ENCODE assay signal across 8 cellular contexts in genomic region chr16:79770244-79771064, GRCh38.
DNase-seq lines count a peak whose midpoint lies in the region; ATAC-seq and TF ChIP-seq lines count a peak whose summit lies in the region.

No MANE protein-coding gene starts in this region.

- H3K36me3 ChIP-seq in body of pancreas (replicated peaks in 1 of 2; ENCODE audit: insufficient read depth in 1 of 2, low read depth in 2 of 2), result no peaks in the 10 kb centered on the region
- no peaks in the 10 kb centered on the region for H3K36me3 ChIP-seq in rectal smooth muscle tissue (ENCODE audit: control insufficient read depth, insufficient read depth, low read length)
- no peaks in the 10 kb centered on the region for H3K36me3 ChIP-seq in vagina

- no peaks in the 10 kb centered on the region for H3K9me3 ChIP-seq in body of pancreas
- H3K9me3 ChIP-seq in vagina, result no peaks in the 10 kb centered on the region

- peak overlapping the region; percentile 53 to 73 (median 65) for H3K27ac ChIP-seq in body of pancreas
- H3K27ac ChIP-seq in rectal smooth muscle tissue (ENCODE audit: low read depth, low read length), result peak overlapping the region; percentile 77
- peak overlapping the region; percentile 78 for H3K27ac ChIP-seq in vagina

- TF ChIP-seq CTCF in body of pancreas (IDR thresholded peaks at IDR 0.05) (peak in 2 of 7 experiments; percentile 5 to 23), vagina (IDR thresholded peaks at IDR 0.05) (no peak)

- ATAC-seq in HG02571 (IDR thresholded peaks at IDR 0.05; ENCODE audit: unreplicated experiment), result peak; percentile 98
- peak; percentile 99 for ATAC-seq in body of pancreas

- H3K4me1 ChIP-seq in body of pancreas (peaks cover 22% of the 10 kb centered on the region), rectal smooth muscle tissue (ENCODE audit: control insufficient read depth, insufficient read depth, low read length) (peaks cover 22% of the 10 kb centered on the region), vagina (peaks cover 41% of the 10 kb centered on the region)

- DNase-seq in GM03348 (ENCODE audit: low spot score) (peak; percentile 99), NCI-H1092 (lab: John Stamatoyannopoulos, UW) (peak; percentile 82), T-helper 9 cell (peak; percentile 51), body of pancreas (peak; percentile 90 to 94 (median 93)), hippocampal formation (lab: John Stamatoyannopoulos, UW) (peak; percentile 74 to 83), vagina (ENCODE audit: extremely low spot score in 2 of 2) (peak in 1 of 2 donors; percentile 92)

- H3K4me3 ChIP-seq in body of pancreas (peak overlapping the region; percentile 28 to 34), rectal smooth muscle tissue (ENCODE audit: low read length) (peak overlapping the region; percentile 87), vagina (peak overlapping the region; percentile 48 to 56)

- H3K27me3 ChIP-seq in body of pancreas, result no peaks in the 10 kb centered on the region
- no peaks in the 10 kb centered on the region for H3K27me3 ChIP-seq in rectal smooth muscle tissue (ENCODE audit: control insufficient read depth, insufficient read depth, low read length)
- H3K27me3 ChIP-seq in vagina, result no peaks in the 10 kb centered on the region

- intact Hi-C loops in body of pancreas (cut with DNase I), result no loop called here
- intact Hi-C loops in vagina (cut with DNase I), result no loop called here

- 0 to 1% methylated on average over 37 to 59 of the region's 59 CpGs for WGBS in body of pancreas, 2 donors

- TF ChIP-seq POLR2A in body of pancreas (IDR thresholded peaks at IDR 0.05) (peak in 2 of 3 donors; percentile 30 to 35), vagina (IDR thresholded peaks at IDR 0.05) (peak in 1 of 2 donors; percentile 34)

- peak overlapping the region; percentile 70 for H3K9ac ChIP-seq in rectal smooth muscle tissue (ENCODE audit: low read length)

Comparison
In these comparisons a context has a peak if more than half of its experiments do, and no peak if none do; other contexts are left out.
1. H3K4me3 ChIP-seq: peak in every context shown above with its lines; median percentile 87 in rectal smooth muscle tissue; 52 in vagina; 31 in body of pancreas.